In genomic region chr1:3566004-3566885, GRCh38 we compare ENCODE assay signal across 21 cellular contexts.
"Had no signal": no experiment of that assay in that cellular context is flagged by ENCODE, and none has a peak within 500 bp of the region (broad histone marks: within the 10 kb centered on the region; RNA-seq: fewer than 3 reads in every experiment).

No MANE protein-coding gene starts in this region.

- H3K36me3 ChIP-seq: left lung, lower lobe of right lung, pancreas, prostate gland, sigmoid colon, tibial nerve, uterus had no signal

- H3K4me2 ChIP-seq: smooth muscle cell had no signal

- H3K27me3 ChIP-seq: left lung, pancreas, sigmoid colon, tibial nerve, uterus had no signal

- H3K4me1 ChIP-seq: left lung, pancreas, prostate gland, uterus had no signal

- FAIRE-seq: kidney, pancreas had no signal

- H3K4me3 ChIP-seq: left lung, lower lobe of right lung, pancreas, prostate gland, sigmoid colon, smooth muscle cell, tibial nerve, uterus had no signal

- H3K27ac ChIP-seq: left lung, lower lobe of right lung, pancreas, prostate gland, sigmoid colon, tibial nerve, uterus had no signal

- H3K9me3 ChIP-seq: left lung, lower lobe of right lung, pancreas, prostate gland, sigmoid colon, tibial nerve, uterus had no signal

- ATAC-seq: natural killer cell treated with Interleukin-12 subunit alpha and Interleukin-12 subunit beta and Interleukin-15 and Interleukin-18, amount 100 ng/mL, for 72 hours; stimulated activated memory B cell treated with anti-CD40 and anti-IgM and Interleukin-4, amounts not matched to agents 10 μg/mL and 1 μg/mL and 100 μg/mL, for 72 hours had no signal

- DNase-seq: hippocampal formation; kidney; left colon; left lung; lower lobe of right lung; mammary epithelial cell; mesenchymal stem cell; pancreas; posterior cingulate gyrus; right cardiac atrium; sigmoid colon; stimulated activated CD4-positive, alpha-beta T cell treated with anti-CD3 and anti-CD28 coated beads, Interleukin-1b, Interleukin-23, amount 100 ng/mL, for 48 hours; stimulated activated CD4-positive, alpha-beta T cell treated with anti-CD3 and anti-CD28 coated beads, Interleukin-2, amount 100 ng/mL, for 48 hours; stimulated activated CD4-positive, alpha-beta T cell treated with anti-CD3 and anti-CD28 coated beads, Interleukin-4, amount 100 ng/mL, for 4 hours; stimulated activated naive CD4-positive, alpha-beta T cell treated with Interleukin-2 at 50 U/mL for 16 hours; uterus had no signal
